ENCODE assay signal across 8 cellular contexts in genomic region chr12:42145552-42146215, GRCh38. TPM values are rescaled to one million over a fixed set of nuclear protein-coding genes. Genes with fewer than 3 reads are reported as not detected.
DNase-seq lines count a peak whose midpoint lies in the region; ATAC-seq and TF ChIP-seq lines count a peak whose summit lies in the region.

No MANE protein-coding gene starts in this region.

- peak overlapping the region; percentile 67 for H3K27ac Mint-ChIP-seq in WTC11

- CTCF ChIA-PET in WTC11 (lab: Charles Lee), result interaction anchor here (0.8 to 1.7 kb wide), 6 partner anchors 9 to 226 kb away, joined by 3 to 8 read pairs (median 4); no protein-coding TSS in a partner anchor
- CTCF ChIA-PET in HEK293T (lab: Yijun Ruan, JAX), result interaction anchor here (0.6 kb wide), 1 partner anchor 153 kb away, joined by 3 read pairs; no protein-coding TSS in a partner anchor

- TF ChIP-seq CTCF in heart left ventricle (IDR thresholded peaks at IDR 0.05), result no peak
- TF ChIP-seq CTCF in right atrium auricular region (IDR thresholded peaks at IDR 0.05), result no peak
- TF ChIP-seq CTCF in WTC11 (IDR thresholded peaks at IDR 0.05), result no peak
- TF ChIP-seq CTCF in upper lobe of right lung (IDR thresholded peaks at IDR 0.05), result no peak

- DNase-seq in heart left ventricle, result no peak
- DNase-seq in right atrium auricular region (ENCODE audit: low spot score), result no peak
- DNase-seq in WTC11 (ENCODE audit: low spot score), result no peak
- peak; percentile 26 for DNase-seq in iPS-NIHi7 (ENCODE audit: extremely low spot score)
- no peak for DNase-seq in upper lobe of right lung
- no peak for DNase-seq in HEK293T (ENCODE audit: extremely low spot score)
- no peak for DNase-seq in NCI-H345 (lab: John Stamatoyannopoulos, UW)
- DNase-seq in stimulated activated CD4-positive, alpha-beta T cell treated with anti-CD3 and anti-CD28 coated beads, Interleukin-1b, Interleukin-23, amount 100 ng/mL, for 48 hours, result no peak

- H3K9me3 Mint-ChIP-seq in WTC11, result no peaks in the 10 kb centered on the region

- 73 to 89% (median 78%) methylated on average over 11 of the region's 11 CpGs for WGBS in heart left ventricle, 4 donors

- H3K4me3 ChIP-seq in heart left ventricle (peak overlapping the region in 8 of 12 donors; percentile 67 to 96 (median 87)), right atrium auricular region (peak overlapping the region in 1 of 2 donors; percentile 72), upper lobe of right lung (peak overlapping the region; percentile 66)

- peaks cover 31% of the 10 kb centered on the region for H3K4me1 Mint-ChIP-seq in WTC11

- H3K27me3 ChIP-seq in heart left ventricle, result no peaks in the 10 kb centered on the region
- H3K27me3 ChIP-seq in right atrium auricular region, result no peaks in the 10 kb centered on the region
- H3K27me3 ChIP-seq in upper lobe of right lung, result no peaks in the 10 kb centered on the region

- H3K27ac ChIP-seq in heart left ventricle (peak overlapping the region in 7 of 12 donors; percentile 83 to 92 (median 87)), right atrium auricular region (peak overlapping the region in 1 of 2 donors; percentile 88), upper lobe of right lung (no peak overlapping the region)

- no peak for TF ChIP-seq POLR2A in heart left ventricle (IDR thresholded peaks at IDR 0.05)

- H3K36me3 Mint-ChIP-seq in WTC11, result no peaks in the 10 kb centered on the region

- H3K4me1 ChIP-seq in heart left ventricle, result peaks cover 0 to 38% (median 18%) of the 10 kb centered on the region in 12 donors
- peaks cover 0 to 16% of the 10 kb centered on the region in 2 donors for H3K4me1 ChIP-seq in right atrium auricular region
- H3K4me1 ChIP-seq in upper lobe of right lung, result peaks cover 17% of the 10 kb centered on the region

- ATAC-seq in heart left ventricle (no peak), WTC11 (peak; percentile 44), upper lobe of right lung (no peak)

- no peaks in the 10 kb centered on the region for H3K9me3 ChIP-seq in heart left ventricle
- no peaks in the 10 kb centered on the region for H3K9me3 ChIP-seq in right atrium auricular region
- no peaks in the 10 kb centered on the region for H3K9me3 ChIP-seq in upper lobe of right lung

- POLR2A ChIA-PET in WTC11 (lab: Charles Lee) (interaction anchor here (0.7 to 1.1 kb wide), 2 partner anchors 52 to 1663 kb away, joined by 3 to 6 read pairs; no protein-coding TSS in a partner anchor), HEK293T (lab: Yijun Ruan, JAX) (interaction anchor here (0.7 to 1.5 kb wide), 5 partner anchors 9 to 221 kb away, joined by 3 to 7 read pairs (median 4); partner anchors contain the start of gene YAF2)

- H3K36me3 ChIP-seq in heart left ventricle, result no peaks in the 10 kb centered on the region
- H3K36me3 ChIP-seq in right atrium auricular region, result no peaks in the 10 kb centered on the region
- H3K36me3 ChIP-seq in upper lobe of right lung, result no peaks in the 10 kb centered on the region

- intact Hi-C loops in heart left ventricle (cut with DNase I), result loop anchor here in 4 of 10 donors (2.0 to 10.0 kb wide), 6 partner anchors 87 to 429 kb away; partner anchors contain the start of gene YAF2 (in 1 of the 4)
- intact Hi-C loops in upper lobe of right lung (cut with DNase I), result no loop called here

- H3K4me3 Mint-ChIP-seq in WTC11, result peak overlapping the region; percentile 65

- peaks cover 10% of the 10 kb centered on the region for H3K27me3 Mint-ChIP-seq in WTC11 (ENCODE audit: low read depth)

TF ChIP-seq in WTC11, 78 proteins besides CTCF, POLR2A, EP300 and RAD21 (continues in another document):
- TF ChIP-seq NFYB (CRISPR knock-in tag; conservative IDR thresholded peaks at IDR 0.05; ENCODE audit: low read depth), result no peak
- no peak for TF ChIP-seq PRRX2 (CRISPR knock-in tag; IDR thresholded peaks at IDR 0.05)
- TF ChIP-seq CBFB (CRISPR knock-in tag; IDR thresholded peaks at IDR 0.05; ENCODE audit: low read depth), result no peak
- TF ChIP-seq E2F5 (CRISPR knock-in tag; IDR thresholded peaks at IDR 0.05), result no peak
- TF ChIP-seq PRDM15 (CRISPR knock-in tag; IDR thresholded peaks at IDR 0.05), result no peak
- no peak for TF ChIP-seq JUN (CRISPR knock-in tag; IDR thresholded peaks at IDR 0.05)

TF ChIP-seq in HEK293T, 16 proteins besides CTCF, POLR2A, EP300 and RAD21:
- TF ChIP-seq SUZ12 (IDR thresholded peaks at IDR 0.05) (no peak), LEF1 (IDR thresholded peaks at IDR 0.05; ENCODE audit: borderline replicate concordance) (no peak), CTBP1 (IDR thresholded peaks at IDR 0.05; ENCODE audit: borderline replicate concordance) (no peak), PKNOX1 (IDR thresholded peaks at IDR 0.05) (no peak), FOXM1 (IDR thresholded peaks at IDR 0.05; ENCODE audit: borderline replicate concordance) (no peak), ZNF384 (IDR thresholded peaks at IDR 0.05) (no peak), HDGF (IDR thresholded peaks at IDR 0.05; ENCODE audit: borderline replicate concordance) (no peak), FOXK2 (IDR thresholded peaks at IDR 0.05) (no peak), ELF4 (IDR thresholded peaks at IDR 0.05) (no peak), L3MBTL2 (conservative IDR thresholded peaks at IDR 0.05) (no peak), ARNT (IDR thresholded peaks at IDR 0.05) (no peak), TARDBP (IDR thresholded peaks at IDR 0.05) (no peak), SP1 (IDR thresholded peaks at IDR 0.05) (no peak), BHLHE40 (IDR thresholded peaks at IDR 0.05; ENCODE audit: borderline replicate concordance) (no peak), NFRKB (IDR thresholded peaks at IDR 0.05) (no peak), FOXA1 (IDR thresholded peaks at IDR 0.05) (no peak)

RNA-seq across cellular contexts. Expression of gene GXYLT1, which starts 1.0 kb away (rescaled TPM):
- total RNA-seq in heart left ventricle, result 1 to 10 TPM; 3.9 to 8.3 (median 6.3) TPM
- 1 to 10 TPM; 1.4 to 3.4 TPM for polyA plus RNA-seq in heart left ventricle
- total RNA-seq in right atrium auricular region, result 1 to 10 TPM; 5.9 TPM
- 11.1 to 12.6 TPM (median 11.5 TPM) in 3 replicates for total RNA-seq in WTC11 (2021)
- total RNA-seq in upper lobe of right lung, result 15.7 TPM
